ENCODE assay signal across 1 cellular context in the genomic region with DNA sequence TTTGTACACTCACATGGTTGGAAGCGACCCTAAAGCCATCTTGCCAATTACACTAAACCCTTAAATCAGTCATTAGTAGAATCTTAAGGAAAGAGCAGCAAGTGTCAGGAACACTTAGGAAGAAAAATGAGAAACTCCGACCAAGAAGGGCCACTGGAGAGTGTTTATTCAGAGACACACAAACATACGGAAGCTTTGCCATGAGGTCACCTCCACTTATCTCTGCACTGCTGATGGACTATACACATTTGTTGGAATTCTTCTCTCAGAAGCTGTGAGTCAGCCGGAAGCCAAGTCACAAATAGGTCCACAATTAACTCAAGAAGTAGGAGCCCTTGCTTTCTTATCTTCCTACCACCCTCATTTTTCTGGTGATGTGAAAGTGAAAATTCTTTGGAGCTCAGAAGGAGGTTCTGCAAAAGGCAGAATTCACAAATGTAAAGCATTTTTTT.
TF ChIP-seq lines count a peak whose summit lies in the region.

No MANE protein-coding gene starts in this region.

TF ChIP-seq in GM23338, 12 proteins besides CTCF, POLR2A, EP300 and RAD21:
- TF ChIP-seq, protein P1, sequence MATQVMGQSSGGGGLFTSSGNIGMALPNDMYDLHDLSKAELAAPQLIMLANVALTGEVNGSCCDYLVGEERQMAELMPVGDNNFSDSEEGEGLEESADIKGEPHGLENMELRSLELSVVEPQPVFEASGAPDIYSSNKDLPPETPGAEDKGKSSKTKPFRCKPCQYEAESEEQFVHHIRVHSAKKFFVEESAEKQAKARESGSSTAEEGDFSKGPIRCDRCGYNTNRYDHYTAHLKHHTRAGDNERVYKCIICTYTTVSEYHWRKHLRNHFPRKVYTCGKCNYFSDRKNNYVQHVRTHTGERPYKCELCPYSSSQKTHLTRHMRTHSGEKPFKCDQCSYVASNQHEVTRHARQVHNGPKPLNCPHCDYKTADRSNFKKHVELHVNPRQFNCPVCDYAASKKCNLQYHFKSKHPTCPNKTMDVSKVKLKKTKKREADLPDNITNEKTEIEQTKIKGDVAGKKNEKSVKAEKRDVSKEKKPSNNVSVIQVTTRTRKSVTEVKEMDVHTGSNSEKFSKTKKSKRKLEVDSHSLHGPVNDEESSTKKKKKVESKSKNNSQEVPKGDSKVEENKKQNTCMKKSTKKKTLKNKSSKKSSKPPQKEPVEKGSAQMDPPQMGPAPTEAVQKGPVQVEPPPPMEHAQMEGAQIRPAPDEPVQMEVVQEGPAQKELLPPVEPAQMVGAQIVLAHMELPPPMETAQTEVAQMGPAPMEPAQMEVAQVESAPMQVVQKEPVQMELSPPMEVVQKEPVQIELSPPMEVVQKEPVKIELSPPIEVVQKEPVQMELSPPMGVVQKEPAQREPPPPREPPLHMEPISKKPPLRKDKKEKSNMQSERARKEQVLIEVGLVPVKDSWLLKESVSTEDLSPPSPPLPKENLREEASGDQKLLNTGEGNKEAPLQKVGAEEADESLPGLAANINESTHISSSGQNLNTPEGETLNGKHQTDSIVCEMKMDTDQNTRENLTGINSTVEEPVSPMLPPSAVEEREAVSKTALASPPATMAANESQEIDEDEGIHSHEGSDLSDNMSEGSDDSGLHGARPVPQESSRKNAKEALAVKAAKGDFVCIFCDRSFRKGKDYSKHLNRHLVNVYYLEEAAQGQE (IDR thresholded peaks at IDR 0.05; ENCODE audit: unreplicated experiment) = no peak
- no peak for TF ChIP-seq POLR2AphosphoS5 (IDR thresholded peaks at IDR 0.05; ENCODE audit: low read depth)
- no peak for TF ChIP-seq STAT1 (IDR thresholded peaks at IDR 0.05; ENCODE audit: unreplicated experiment)
- TF ChIP-seq NANOG (IDR thresholded peaks at IDR 0.05; ENCODE audit: borderline replicate concordance) = no peak
- TF ChIP-seq ZNF331 (CRISPR knock-in tag; IDR thresholded peaks at IDR 0.05; ENCODE audit: low read depth) = no peak
- no peak for TF ChIP-seq CREB1 (CRISPR knock-in tag; IDR thresholded peaks at IDR 0.05; ENCODE audit: low read depth)
- TF ChIP-seq ZNF114 (CRISPR knock-in tag; IDR thresholded peaks at IDR 0.05) = no peak
- TF ChIP-seq, protein P2, sequence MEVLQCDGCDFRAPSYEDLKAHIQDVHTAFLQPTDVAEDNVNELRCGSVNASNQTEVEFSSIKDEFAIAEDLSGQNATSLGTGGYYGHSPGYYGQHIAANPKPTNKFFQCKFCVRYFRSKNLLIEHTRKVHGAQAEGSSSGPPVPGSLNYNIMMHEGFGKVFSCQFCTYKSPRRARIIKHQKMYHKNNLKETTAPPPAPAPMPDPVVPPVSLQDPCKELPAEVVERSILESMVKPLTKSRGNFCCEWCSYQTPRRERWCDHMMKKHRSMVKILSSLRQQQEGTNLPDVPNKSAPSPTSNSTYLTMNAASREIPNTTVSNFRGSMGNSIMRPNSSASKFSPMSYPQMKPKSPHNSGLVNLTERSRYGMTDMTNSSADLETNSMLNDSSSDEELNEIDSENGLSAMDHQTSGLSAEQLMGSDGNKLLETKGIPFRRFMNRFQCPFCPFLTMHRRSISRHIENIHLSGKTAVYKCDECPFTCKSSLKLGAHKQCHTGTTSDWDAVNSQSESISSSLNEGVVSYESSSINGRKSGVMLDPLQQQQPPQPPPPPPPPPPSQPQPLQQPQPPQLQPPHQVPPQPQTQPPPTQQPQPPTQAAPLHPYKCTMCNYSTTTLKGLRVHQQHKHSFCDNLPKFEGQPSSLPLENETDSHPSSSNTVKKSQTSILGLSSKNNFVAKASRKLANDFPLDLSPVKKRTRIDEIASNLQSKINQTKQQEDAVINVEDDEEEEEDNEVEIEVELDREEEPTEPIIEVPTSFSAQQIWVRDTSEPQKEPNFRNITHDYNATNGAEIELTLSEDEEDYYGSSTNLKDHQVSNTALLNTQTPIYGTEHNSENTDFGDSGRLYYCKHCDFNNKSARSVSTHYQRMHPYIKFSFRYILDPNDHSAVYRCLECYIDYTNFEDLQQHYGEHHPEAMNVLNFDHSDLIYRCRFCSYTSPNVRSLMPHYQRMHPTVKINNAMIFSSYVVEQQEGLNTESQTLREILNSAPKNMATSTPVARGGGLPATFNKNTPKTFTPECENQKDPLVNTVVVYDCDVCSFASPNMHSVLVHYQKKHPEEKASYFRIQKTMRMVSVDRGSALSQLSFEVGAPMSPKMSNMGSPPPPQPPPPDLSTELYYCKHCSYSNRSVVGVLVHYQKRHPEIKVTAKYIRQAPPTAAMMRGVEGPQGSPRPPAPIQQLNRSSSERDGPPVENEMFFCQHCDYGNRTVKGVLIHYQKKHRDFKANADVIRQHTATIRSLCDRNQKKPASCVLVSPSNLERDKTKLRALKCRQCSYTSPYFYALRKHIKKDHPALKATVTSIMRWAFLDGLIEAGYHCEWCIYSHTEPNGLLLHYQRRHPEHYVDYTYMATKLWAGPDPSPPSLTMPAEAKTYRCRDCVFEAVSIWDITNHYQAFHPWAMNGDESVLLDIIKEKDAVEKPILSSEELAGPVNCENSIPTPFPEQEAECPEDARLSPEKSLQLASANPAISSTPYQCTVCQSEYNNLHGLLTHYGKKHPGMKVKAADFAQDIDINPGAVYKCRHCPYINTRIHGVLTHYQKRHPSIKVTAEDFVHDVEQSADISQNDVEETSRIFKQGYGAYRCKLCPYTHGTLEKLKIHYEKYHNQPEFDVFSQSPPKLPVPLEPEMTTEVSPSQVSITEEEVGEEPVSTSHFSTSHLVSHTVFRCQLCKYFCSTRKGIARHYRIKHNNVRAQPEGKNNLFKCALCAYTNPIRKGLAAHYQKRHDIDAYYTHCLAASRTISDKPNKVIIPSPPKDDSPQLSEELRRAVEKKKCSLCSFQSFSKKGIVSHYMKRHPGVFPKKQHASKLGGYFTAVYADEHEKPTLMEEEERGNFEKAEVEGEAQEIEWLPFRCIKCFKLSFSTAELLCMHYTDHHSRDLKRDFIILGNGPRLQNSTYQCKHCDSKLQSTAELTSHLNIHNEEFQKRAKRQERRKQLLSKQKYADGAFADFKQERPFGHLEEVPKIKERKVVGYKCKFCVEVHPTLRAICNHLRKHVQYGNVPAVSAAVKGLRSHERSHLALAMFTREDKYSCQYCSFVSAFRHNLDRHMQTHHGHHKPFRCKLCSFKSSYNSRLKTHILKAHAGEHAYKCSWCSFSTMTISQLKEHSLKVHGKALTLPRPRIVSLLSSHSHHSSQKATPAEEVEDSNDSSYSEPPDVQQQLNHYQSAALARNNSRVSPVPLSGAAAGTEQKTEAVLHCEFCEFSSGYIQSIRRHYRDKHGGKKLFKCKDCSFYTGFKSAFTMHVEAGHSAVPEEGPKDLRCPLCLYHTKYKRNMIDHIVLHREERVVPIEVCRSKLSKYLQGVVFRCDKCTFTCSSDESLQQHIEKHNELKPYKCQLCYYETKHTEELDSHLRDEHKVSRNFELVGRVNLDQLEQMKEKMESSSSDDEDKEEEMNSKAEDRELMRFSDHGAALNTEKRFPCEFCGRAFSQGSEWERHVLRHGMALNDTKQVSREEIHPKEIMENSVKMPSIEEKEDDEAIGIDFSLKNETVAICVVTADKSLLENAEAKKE (CRISPR knock-in tag; IDR thresholded peaks at IDR 0.05) = no peak
- no peak for TF ChIP-seq EZH2phosphoT487 (IDR thresholded peaks at IDR 0.05; ENCODE audit: unreplicated experiment)
- TF ChIP-seq EZH2 (IDR thresholded peaks at IDR 0.05; ENCODE audit: low read depth, unreplicated experiment) = no peak
- TF ChIP-seq, protein P3, sequence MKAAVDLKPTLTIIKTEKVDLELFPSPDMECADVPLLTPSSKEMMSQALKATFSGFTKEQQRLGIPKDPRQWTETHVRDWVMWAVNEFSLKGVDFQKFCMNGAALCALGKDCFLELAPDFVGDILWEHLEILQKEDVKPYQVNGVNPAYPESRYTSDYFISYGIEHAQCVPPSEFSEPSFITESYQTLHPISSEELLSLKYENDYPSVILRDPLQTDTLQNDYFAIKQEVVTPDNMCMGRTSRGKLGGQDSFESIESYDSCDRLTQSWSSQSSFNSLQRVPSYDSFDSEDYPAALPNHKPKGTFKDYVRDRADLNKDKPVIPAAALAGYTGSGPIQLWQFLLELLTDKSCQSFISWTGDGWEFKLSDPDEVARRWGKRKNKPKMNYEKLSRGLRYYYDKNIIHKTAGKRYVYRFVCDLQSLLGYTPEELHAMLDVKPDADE (IDR thresholded peaks at IDR 0.05) = no peak
- no peak for TF ChIP-seq JUNB (IDR thresholded peaks at IDR 0.05; ENCODE audit: unreplicated experiment)
